ENCODE assay signal across 8 cellular contexts in genomic region chr17:82244413-82245140, GRCh38.
A peak's percentile ranks its signal among the peaks of the same experiment; 100 is the strongest.
DNase-seq lines count a peak whose midpoint lies in the region; ATAC-seq and TF ChIP-seq lines count a peak whose summit lies in the region.

No MANE protein-coding gene starts in this region.

- peak overlapping the region; percentile 49 for H3K27ac Mint-ChIP-seq in dendritic cell treated with granulocyte-macrophage colony-stimulating factor and Interleukin-4, amounts not matched to agents 40 ng/mL and 50 ng/mL, for 4 days

- no peaks in the 10 kb centered on the region for H3K27me3 Mint-ChIP-seq in dendritic cell treated with granulocyte-macrophage colony-stimulating factor and Interleukin-4, amounts not matched to agents 40 ng/mL and 50 ng/mL, for 4 days

- no peaks in the 10 kb centered on the region for H3F3A ChIP-seq in OCI-LY1 (ENCODE audit: insufficient read depth, low read length)

- H3K9ac ChIP-seq in OCI-LY1 (ENCODE audit: low read length): no peak overlapping the region
- no peak overlapping the region for H3K9ac ChIP-seq in parathyroid adenoma

- peaks cover 99% of the 10 kb centered on the region for H3K36me3 Mint-ChIP-seq in dendritic cell treated with granulocyte-macrophage colony-stimulating factor and Interleukin-4, amounts not matched to agents 40 ng/mL and 50 ng/mL, for 4 days (ENCODE audit: low read depth)

- H3K4me3 Mint-ChIP-seq in dendritic cell treated with granulocyte-macrophage colony-stimulating factor and Interleukin-4, amounts not matched to agents 40 ng/mL and 50 ng/mL, for 4 days: no peak overlapping the region

- no peaks in the 10 kb centered on the region for H3K4me1 ChIP-seq in OCI-LY1 (ENCODE audit: insufficient read depth, low read length, severe bottlenecking)
- peaks cover 22% of the 10 kb centered on the region for H3K4me1 ChIP-seq in parathyroid adenoma

- no peak for ATAC-seq in GM21360 (IDR thresholded peaks at IDR 0.05; ENCODE audit: unreplicated experiment)

- H3K9me3 ChIP-seq in OCI-LY1 (ENCODE audit: low read length): no peaks in the 10 kb centered on the region
- H3K9me3 ChIP-seq in parathyroid adenoma (ENCODE audit: control insufficient read depth, low read length): no peaks in the 10 kb centered on the region

- no peaks in the 10 kb centered on the region for H3K9me3 Mint-ChIP-seq in dendritic cell treated with granulocyte-macrophage colony-stimulating factor and Interleukin-4, amounts not matched to agents 40 ng/mL and 50 ng/mL, for 4 days

- H3K79me2 ChIP-seq in OCI-LY1 (ENCODE audit: insufficient read depth, low read length) (no peaks in the 10 kb centered on the region), parathyroid adenoma (peaks cover 39% of the 10 kb centered on the region)

- H3K9me2 ChIP-seq in OCI-LY1 (ENCODE audit: low read depth, low read length): no peaks in the 10 kb centered on the region

- H3K27me3 ChIP-seq in OCI-LY1 (ENCODE audit: insufficient read depth, low read length) (no peaks in the 10 kb centered on the region), parathyroid adenoma (ENCODE audit: control insufficient read depth, insufficient read depth, low read length) (no peaks in the 10 kb centered on the region)

- DNase-seq in NOMO-1 (lab: John Stamatoyannopoulos, UW; ENCODE audit: unreplicated experiment in 2 of 2) (peak; percentile 16 to 34), NOMO-1 treated with dmso at 0.1 percent for 144 hours (lab: John Stamatoyannopoulos, UW; ENCODE audit: unreplicated experiment) (no peak), DMS153 (lab: John Stamatoyannopoulos, UW) (no peak), NCI-H146 (lab: John Stamatoyannopoulos, UW) (no peak)

- peaks cover 99% of the 10 kb centered on the region for H3K4me1 Mint-ChIP-seq in dendritic cell treated with granulocyte-macrophage colony-stimulating factor and Interleukin-4, amounts not matched to agents 40 ng/mL and 50 ng/mL, for 4 days (ENCODE audit: low read depth)

- H3K4me3 ChIP-seq in OCI-LY1 (ENCODE audit: low read depth, low read length, poor library complexity, severe bottlenecking): no peak overlapping the region
- no peak overlapping the region for H3K4me3 ChIP-seq in parathyroid adenoma (ENCODE audit: low read depth, low read length)

- intact Hi-C loops in dendritic cell treated with granulocyte-macrophage colony-stimulating factor and Interleukin-4, amounts not matched to agents 40 ng/mL and 50 ng/mL, for 4 days (cut with micrococcal nuclease): loop anchor here (5.0 kb wide), 1 partner anchor 37 kb away; no protein-coding TSS in a partner anchor

- TF ChIP-seq CTCF in OCI-LY1 (IDR thresholded peaks at IDR 0.05; ENCODE audit: low read length) (peak; percentile 45), parathyroid adenoma (IDR thresholded peaks at IDR 0.05) (peak; percentile 39)

- H3K4me2 ChIP-seq in OCI-LY1 (ENCODE audit: low read length) (no peak overlapping the region), parathyroid adenoma (ENCODE audit: low read length) (no peak overlapping the region)

- no peak overlapping the region for H2AFZ ChIP-seq in OCI-LY1 (ENCODE audit: low read length)
- no peak overlapping the region for H2AFZ ChIP-seq in parathyroid adenoma

- H3K27ac ChIP-seq in OCI-LY1 (ENCODE audit: low read depth, low read length, poor library complexity, severe bottlenecking) (no peak overlapping the region), parathyroid adenoma (no peak overlapping the region)

- no peaks in the 10 kb centered on the region for H4K20me1 ChIP-seq in OCI-LY1 (ENCODE audit: insufficient read depth, low read length)

- peaks cover 83% of the 10 kb centered on the region for H3K36me3 ChIP-seq in OCI-LY1 (ENCODE audit: insufficient read depth, low read length)
- no peaks in the 10 kb centered on the region for H3K36me3 ChIP-seq in parathyroid adenoma (ENCODE audit: control insufficient read depth, insufficient read depth, low read length)

Comparison
In these comparisons a context has a peak if more than half of its experiments do, and no peak if none do; other contexts are left out.
1. DNase-seq: peak in NOMO-1 (2 of 2); none in NOMO-1 treated with dmso at 0.1 percent for 144 hours (single experiment), DMS153 (single experiment) and NCI-H146 (single experiment).